Comparison of ENCODE assay signal across 21 cellular contexts in the genomic region with DNA sequence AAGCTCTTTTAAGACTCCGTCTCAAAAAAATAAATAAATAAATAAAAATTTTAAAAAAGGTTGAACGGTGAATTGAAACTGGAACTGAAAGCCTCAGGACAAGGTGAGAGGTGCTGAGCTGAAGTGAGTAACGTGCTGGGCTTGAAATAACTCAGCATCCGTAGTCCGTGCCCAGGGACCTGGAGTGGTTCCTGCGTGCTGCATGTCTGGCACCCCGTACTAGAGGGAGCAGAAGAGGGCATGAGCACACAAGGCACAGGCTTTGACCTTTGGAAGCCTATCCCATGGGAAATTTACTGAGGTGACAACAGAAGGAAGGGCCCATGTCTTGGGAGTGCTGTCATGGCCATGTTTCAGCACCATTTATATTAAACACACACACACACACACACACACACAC. TPM values are rescaled to one million over a fixed set of nuclear protein-coding genes. Genes with fewer than 3 reads are reported as not detected.
DNase-seq lines count a peak whose midpoint lies in the region; ATAC-seq and TF ChIP-seq lines count a peak whose summit lies in the region.
"Had no signal": no experiment of that assay in that cellular context is flagged by ENCODE, and none has a peak within 500 bp of the region (broad histone marks: within the 10 kb centered on the region; RNA-seq: fewer than 3 reads in every experiment).

No MANE protein-coding gene starts in this region.

- no peak overlapping the region for H2AK5ac ChIP-seq in trophoblast cell (ENCODE audit: low read length)

- no peak overlapping the region for H4K12ac ChIP-seq in trophoblast cell (ENCODE audit: low read depth, low read length)

- H2BK5ac ChIP-seq in trophoblast cell (ENCODE audit: low read depth, low read length, poor library complexity), result no peak overlapping the region

- no peak overlapping the region for H3K27ac ChIP-seq in trophoblast cell (ENCODE audit: low read depth, low read length)
- H3K27ac ChIP-seq in CD8-positive, alpha-beta T cell (ENCODE audit: low read depth, low read length), result no peak overlapping the region
- H3K27ac ChIP-seq: esophagus squamous epithelium, HL-60, RWPE1 had no signal

- H3K27me3 ChIP-seq in trophoblast cell (ENCODE audit: insufficient read depth, low read length), result peaks cover 11% of the 10 kb centered on the region
- peaks cover 3% of the 10 kb centered on the region for H3K27me3 ChIP-seq in CD8-positive, alpha-beta T cell (ENCODE audit: insufficient read depth, low read length)

- no peaks in the 10 kb centered on the region for H3K79me2 ChIP-seq in trophoblast cell (ENCODE audit: control insufficient read depth, insufficient read depth, low read length, poor library complexity)

- no peak overlapping the region for H3K4ac ChIP-seq in trophoblast cell (ENCODE audit: low read depth, low read length)

- no peak overlapping the region for H3K18ac ChIP-seq in trophoblast cell (ENCODE audit: low read length)

- no peak overlapping the region for H4K91ac ChIP-seq in trophoblast cell (ENCODE audit: low read depth, low read length)

- no peak overlapping the region for H4K8ac ChIP-seq in trophoblast cell (ENCODE audit: low read depth, low read length)

- peak; percentile 78 for ATAC-seq in activated CD4-positive, alpha-beta T cell treated with anti-CD3 and anti-CD28 coated beads for 36 hours
- peak; percentile 38 for ATAC-seq in HG02610 (IDR thresholded peaks at IDR 0.05; ENCODE audit: unreplicated experiment)
- ATAC-seq in CD8-positive, alpha-beta T cell, result no peak
- ATAC-seq: naive thymus-derived CD4-positive, alpha-beta T cell; SK-N-SH treated with all-trans-retinoic acid at 6 μM for 48 hours had no signal

- H3K4me1 ChIP-seq in trophoblast cell (ENCODE audit: control insufficient read depth in 1 of 2, insufficient read depth in 2 of 2, low read length in 2 of 2), result peaks cover 4 to 5% of the 10 kb centered on the region in 2 experiments
- H3K4me1 ChIP-seq in CD8-positive, alpha-beta T cell (ENCODE audit: insufficient read depth, low read length), result peaks cover 5% of the 10 kb centered on the region

- H2BK120ac ChIP-seq in trophoblast cell (ENCODE audit: insufficient read depth, low read length, poor library complexity), result no peak overlapping the region

- intact Hi-C loops in activated CD4-positive, alpha-beta T cell treated with anti-CD3 and anti-CD28 coated beads for 36 hours (cut with DNase I, micrococcal nuclease), result no loop called here
- intact Hi-C loops in CD8-positive, alpha-beta T cell (cut with DNase I, micrococcal nuclease), result no loop called here

- no peak overlapping the region for H3K14ac ChIP-seq in trophoblast cell (ENCODE audit: low read length)

- DNase-seq in activated CD4-positive, alpha-beta T cell treated with anti-CD3 and anti-CD28 coated beads for 36 hours, result peak; percentile 39
- no peak for DNase-seq in activated CD4-positive, alpha-beta T cell treated with anti-CD3 and anti-CD28 coated beads, Interleukin-2, amount 50 U/mL, for 4 hours
- DNase-seq in trophoblast cell (no peak), SKM-1 (lab: John Stamatoyannopoulos, UW; ENCODE audit: unreplicated experiment) (no peak)
- no peak for DNase-seq in CD8-positive, alpha-beta T cell
- DNase-seq: 8988T; esophagus squamous epithelium; mesenchymal stem cell; naive thymus-derived CD4-positive, alpha-beta T cell; NCI-H1417 treated with DMSO at 0.1 percent for 48 hours; NCI-H524 treated with DMSO at 0.1 percent for 48 hours; retina; T-helper 9 cell had no signal

- no peak overlapping the region for H3K4me3 ChIP-seq in trophoblast cell (ENCODE audit: low read depth, low read length)
- no peak overlapping the region for H3K4me3 ChIP-seq in CD8-positive, alpha-beta T cell (ENCODE audit: low read depth, low read length)
- H3K4me3 ChIP-seq: esophagus squamous epithelium, GM23338 had no signal

- H3K23ac ChIP-seq in trophoblast cell (ENCODE audit: low read length), result peak overlapping the region; percentile 75

- H3K79me1 ChIP-seq in trophoblast cell (ENCODE audit: low read length), result no peaks in the 10 kb centered on the region

- H3K27me3 Mint-ChIP-seq in activated CD4-positive, alpha-beta T cell treated with anti-CD3 and anti-CD28 coated beads for 36 hours, result peaks cover 22% of the 10 kb centered on the region
- peaks cover 31% of the 10 kb centered on the region for H3K27me3 Mint-ChIP-seq in CD8-positive, alpha-beta T cell (ENCODE audit: low read depth)

- H3K27ac Mint-ChIP-seq in activated CD4-positive, alpha-beta T cell treated with anti-CD3 and anti-CD28 coated beads for 36 hours, result no peak overlapping the region
- H3K27ac Mint-ChIP-seq in CD8-positive, alpha-beta T cell, result no peak overlapping the region
- H3K27ac Mint-ChIP-seq: brain; GM23338; naive thymus-derived CD4-positive, alpha-beta T cell had no signal

- peaks cover 4% of the 10 kb centered on the region for H3K9me3 ChIP-seq in trophoblast cell (ENCODE audit: insufficient read depth, low read depth, low read length)
- no peaks in the 10 kb centered on the region for H3K9me3 ChIP-seq in CD8-positive, alpha-beta T cell (ENCODE audit: low read length)
- H3K9me3 ChIP-seq: esophagus squamous epithelium had no signal

- H3K4me2 ChIP-seq in trophoblast cell (ENCODE audit: low read length), result no peak overlapping the region
- H3K4me2 ChIP-seq: GM23338 had no signal

- CTCF ChIA-PET in activated CD4-positive, alpha-beta T cell treated with anti-CD3 and anti-CD28 coated beads for 36 hours (lab: Charles Lee), result interaction anchor here (0.9 to 2.6 kb wide), 3 partner anchors 9 to 19 kb away, joined by 4 to 6 read pairs (median 4); no protein-coding TSS in a partner anchor
- CTCF ChIA-PET in CD8-positive, alpha-beta T cell (lab: Charles Lee), result no interaction called here

- POLR2A ChIA-PET in activated CD4-positive, alpha-beta T cell treated with anti-CD3 and anti-CD28 coated beads for 36 hours (lab: Charles Lee), result interaction anchor here (0.7 kb wide), 1 partner anchor 451 kb away, joined by 3 read pairs; no protein-coding TSS in a partner anchor
- POLR2A ChIA-PET in CD8-positive, alpha-beta T cell (lab: Charles Lee), result no interaction called here

- no peak overlapping the region for H2AFZ ChIP-seq in trophoblast cell (ENCODE audit: insufficient read depth, low read length, poor library complexity)

- WGBS in trophoblast cell (ENCODE audit: extremely low coverage, insufficient coverage, insufficient read length), result no CpG with 5 or more reads among the region's 7 CpGs

- no peaks in the 10 kb centered on the region for H3K36me3 ChIP-seq in trophoblast cell (ENCODE audit: control insufficient read depth in 1 of 2, insufficient read depth in 2 of 2, low read length in 2 of 2)
- no peaks in the 10 kb centered on the region for H3K36me3 ChIP-seq in CD8-positive, alpha-beta T cell (ENCODE audit: insufficient read depth, low read length)
- H3K36me3 ChIP-seq: esophagus squamous epithelium had no signal

- no peaks in the 10 kb centered on the region for H3K36me3 Mint-ChIP-seq in activated CD4-positive, alpha-beta T cell treated with anti-CD3 and anti-CD28 coated beads for 36 hours (ENCODE audit: low read depth)
- no peaks in the 10 kb centered on the region for H3K36me3 Mint-ChIP-seq in CD8-positive, alpha-beta T cell

- no peak overlapping the region for H3K4me3 Mint-ChIP-seq in activated CD4-positive, alpha-beta T cell treated with anti-CD3 and anti-CD28 coated beads for 36 hours
- no peak overlapping the region for H3K4me3 Mint-ChIP-seq in CD8-positive, alpha-beta T cell
- H3K4me3 Mint-ChIP-seq: brain; GM23338; naive thymus-derived CD4-positive, alpha-beta T cell had no signal

- no peaks in the 10 kb centered on the region for H3K9me3 Mint-ChIP-seq in activated CD4-positive, alpha-beta T cell treated with anti-CD3 and anti-CD28 coated beads for 36 hours (ENCODE audit: low read depth)
- H3K9me3 Mint-ChIP-seq in CD8-positive, alpha-beta T cell, result no peaks in the 10 kb centered on the region

- TF ChIP-seq CTCF in CD8-positive, alpha-beta T cell (IDR thresholded peaks at IDR 0.05), result no peak

- H3K4me1 Mint-ChIP-seq in activated CD4-positive, alpha-beta T cell treated with anti-CD3 and anti-CD28 coated beads for 36 hours, result peaks cover 3% of the 10 kb centered on the region
- H3K4me1 Mint-ChIP-seq in CD8-positive, alpha-beta T cell (ENCODE audit: low read depth), result peaks cover 3% of the 10 kb centered on the region

- no peak overlapping the region for H2BK12ac ChIP-seq in trophoblast cell (ENCODE audit: low read length)

- no peak overlapping the region for H3K9ac ChIP-seq in trophoblast cell (ENCODE audit: low read length)

RNA-seq across cellular contexts. Expression of a gene that starts 4.5 kb away (rescaled TPM):
- under 1 TPM; 0.14 to 0.21 TPM for total RNA-seq in activated CD4-positive, alpha-beta T cell treated with anti-CD3 and anti-CD28 coated beads for 36 hours
- polyA plus RNA-seq in trophoblast cell (2013), result 0.07 TPM in 1 of 2 replicates, not detected in the other
- not detected for total RNA-seq in CD8-positive, alpha-beta T cell
- total RNA-seq: naive thymus-derived CD4-positive, alpha-beta T cell; osteoblast had no signal
- polyA plus RNA-seq: naive thymus-derived CD4-positive, alpha-beta T cell had no signal

RNA-seq across cellular contexts. Expression of a gene that starts 41.7 kb away (rescaled TPM):
- not detected for total RNA-seq in activated CD4-positive, alpha-beta T cell treated with anti-CD3 and anti-CD28 coated beads for 36 hours
- 0.05 TPM in 1 of 2 replicates, not detected in the other for polyA plus RNA-seq in trophoblast cell (2013)
- not detected for total RNA-seq in CD8-positive, alpha-beta T cell
- total RNA-seq: glomerular endothelial cell; GM23338; naive thymus-derived CD4-positive, alpha-beta T cell; osteoblast had no signal
- polyA plus RNA-seq: naive thymus-derived CD4-positive, alpha-beta T cell had no signal

RNA-seq across cellular contexts. Expression of a gene that starts 49.5 kb away (rescaled TPM):
- total RNA-seq in activated CD4-positive, alpha-beta T cell treated with anti-CD3 and anti-CD28 coated beads for 36 hours, result 10 to 100 TPM; 11.6 to 11.9 TPM
- polyA plus RNA-seq in trophoblast cell (2013), result 16.4 and 16.6 TPM in 2 replicates
- total RNA-seq in CD8-positive, alpha-beta T cell, result 10 to 100 TPM; 11.7 to 13.7 TPM

RNA-seq across cellular contexts. Expression of a gene that starts 49.8 kb away (rescaled TPM):
- total RNA-seq in activated CD4-positive, alpha-beta T cell treated with anti-CD3 and anti-CD28 coated beads for 36 hours, result 10 to 100 TPM; 20.9 to 25.0 TPM
- 28.3 and 29.1 TPM in 2 replicates for polyA plus RNA-seq in trophoblast cell (2013)
- total RNA-seq in CD8-positive, alpha-beta T cell, result 10 to 100 TPM; 32.5 to 41.1 TPM
